Comparison of ENCODE assay signal across 8 cellular contexts in genomic region chr11:68338041-68338800, GRCh38. TPM values are rescaled to one million over a fixed set of nuclear protein-coding genes. Genes with fewer than 3 reads are reported as not detected.
A peak's percentile ranks its signal among the peaks of the same experiment; 100 is the strongest.
DNase-seq lines count a peak whose midpoint lies in the region; ATAC-seq and TF ChIP-seq lines count a peak whose summit lies in the region.
"Had no signal": no experiment of that assay in that cellular context is flagged by ENCODE, and none has a peak within 500 bp of the region (broad histone marks: within the 10 kb centered on the region; RNA-seq: fewer than 3 reads in every experiment).

No MANE protein-coding gene starts in this region.

- H3K9me2 ChIP-seq in GM23338 (ENCODE audit: insufficient read depth): no peaks in the 10 kb centered on the region

- H3K36me3 Mint-ChIP-seq in GM23338 (ENCODE audit: low read depth): 0 out of 3 replicates have a peak, but pooled peaks cover 3% of the 10 kb centered on the region
- H3K36me3 Mint-ChIP-seq in activated T-helper 17 cell treated with anti-CD3 and anti-CD28 coated beads, Interleukin-2, amount 50 U/mL, for 72 hours (ENCODE audit: low read depth): no peaks in the 10 kb centered on the region

- no peaks in the 10 kb centered on the region; the same call in none of the 2 replicates for H4K20me1 ChIP-seq in GM23338 (replicated peaks; ENCODE audit: insufficient read depth)

- H3K4me2 ChIP-seq in GM23338: no peak overlapping the region

- no peak for ATAC-seq in GM23338
- no peak for ATAC-seq in activated T-helper 17 cell treated with anti-CD3 and anti-CD28 coated beads, Interleukin-2, amount 50 U/mL, for 72 hours (replicated peaks)
- peak; percentile 67 to 73 for ATAC-seq in left cardiac atrium
- no peak for ATAC-seq in HG02610 (IDR thresholded peaks at IDR 0.05; ENCODE audit: unreplicated experiment)

- no peak for TF ChIP-seq CTCF in GM23338 (conservative IDR thresholded peaks at IDR 0.05; ENCODE audit: low read depth in 2 of 2)

- H3F3A ChIP-seq in GM23338 (replicated peaks; ENCODE audit: low read depth): peaks cover 8% of the 10 kb centered on the region

- no peak overlapping the region for H2AFZ ChIP-seq in GM23338

- intact Hi-C loops in left cardiac atrium (cut with DNase I): no loop called here

- peaks cover 22% of the 10 kb centered on the region; the same call in 1 of the 2 replicates for H3K4me1 ChIP-seq in GM23338 (ENCODE audit: insufficient read depth)

- peaks cover 79% of the 10 kb centered on the region for H3K79me2 ChIP-seq in GM23338 (replicated peaks; ENCODE audit: insufficient read depth)

- H3K27ac ChIP-seq in GM23338 (ENCODE audit: low read depth) (no peak overlapping the region; the same call in 1 of the 2 replicates), skin epidermis (peak overlapping the region in 11 of 21 experiments; percentile 9 to 69 (median 45))

- DNase-seq in GM23338 (ENCODE audit: low spot score): no peak
- peak; percentile 65 for DNase-seq in left cardiac atrium
- DNase-seq in NCI-H2107 treated with DMSO at 0.1 percent for 48 hours (lab: John Stamatoyannopoulos, UW; ENCODE audit: unreplicated experiment): no peak
- no peak for DNase-seq in NCI-H1048 (lab: John Stamatoyannopoulos, UW)

- no peaks in the 10 kb centered on the region for H3K36me3 ChIP-seq in GM23338 (ENCODE audit: insufficient read depth)

- no peaks in the 10 kb centered on the region for H3K27me3 ChIP-seq in GM23338 (ENCODE audit: insufficient read depth)

- no peak overlapping the region for H3K4me3 Mint-ChIP-seq in GM23338
- H3K4me3 Mint-ChIP-seq in activated T-helper 17 cell treated with anti-CD3 and anti-CD28 coated beads, Interleukin-2, amount 50 U/mL, for 72 hours: peak overlapping the region; percentile 50

- H3K27ac Mint-ChIP-seq in GM23338: peak overlapping the region; percentile 76
- peak overlapping the region; percentile 75 for H3K27ac Mint-ChIP-seq in activated T-helper 17 cell treated with anti-CD3 and anti-CD28 coated beads, Interleukin-2, amount 50 U/mL, for 72 hours

- no peaks in the 10 kb centered on the region for H3K9me3 Mint-ChIP-seq in GM23338
- no peaks in the 10 kb centered on the region for H3K9me3 Mint-ChIP-seq in activated T-helper 17 cell treated with anti-CD3 and anti-CD28 coated beads, Interleukin-2, amount 50 U/mL, for 72 hours

- H3K4me1 Mint-ChIP-seq in GM23338: peaks cover 45% of the 10 kb centered on the region
- peaks cover 36% of the 10 kb centered on the region for H3K4me1 Mint-ChIP-seq in activated T-helper 17 cell treated with anti-CD3 and anti-CD28 coated beads, Interleukin-2, amount 50 U/mL, for 72 hours

- H3K27me3 Mint-ChIP-seq in GM23338 (ENCODE audit: insufficient read depth, low read depth, poor library complexity): peaks cover 5% of the 10 kb centered on the region
- no peaks in the 10 kb centered on the region for H3K27me3 Mint-ChIP-seq in activated T-helper 17 cell treated with anti-CD3 and anti-CD28 coated beads, Interleukin-2, amount 50 U/mL, for 72 hours

- no peak overlapping the region for H3K4me3 ChIP-seq in GM23338
- no peak overlapping the region for H3K4me3 ChIP-seq in skin epidermis
- H3K4me3 ChIP-seq: mucosa of descending colon had no signal

TF ChIP-seq in GM23338, 12 proteins besides CTCF, POLR2A, EP300 and RAD21 (continues in another document):
- TF ChIP-seq REST (IDR thresholded peaks at IDR 0.05; ENCODE audit: unreplicated experiment) (no peak), ZNF114 (CRISPR knock-in tag; IDR thresholded peaks at IDR 0.05) (no peak), CREB1 (CRISPR knock-in tag; IDR thresholded peaks at IDR 0.05; ENCODE audit: low read depth) (no peak), EZH2 (IDR thresholded peaks at IDR 0.05; ENCODE audit: low read depth, unreplicated experiment) (no peak), JUNB (IDR thresholded peaks at IDR 0.05; ENCODE audit: unreplicated experiment) (no peak), ZNF462 (CRISPR knock-in tag; IDR thresholded peaks at IDR 0.05) (no peak), EZH2phosphoT487 (IDR thresholded peaks at IDR 0.05; ENCODE audit: unreplicated experiment) (no peak), ZNF331 (CRISPR knock-in tag; IDR thresholded peaks at IDR 0.05; ENCODE audit: low read depth) (no peak)

RNA-seq across cellular contexts. Expression of gene LRP5, which starts 25.8 kb away (rescaled TPM):
- total RNA-seq in GM23338 (2014; rRNA removed; shearing (Covaris generic)): 35.1 and 51.1 TPM in 2 replicates
- 26.9 and 38.3 TPM in 2 replicates for polyA plus RNA-seq in GM23338 (2016; fragmentation: Nextera tagmentation; extraction: Ambion mirVana)
- 1 to 10 TPM; 4.6 to 6.0 TPM for total RNA-seq in activated T-helper 17 cell treated with anti-CD3 and anti-CD28 coated beads, Interleukin-2, amount 50 U/mL, for 72 hours
- total RNA-seq in left cardiac atrium: 10 to 100 TPM; 53.4 to 60.3 TPM

Comparison
In these comparisons a context has a peak if more than half of its experiments do, and no peak if none do; other contexts are left out.
1. ATAC-seq: peak in left cardiac atrium (2 of 2); none in GM23338 (single experiment), activated T-helper 17 cell treated with anti-CD3 and anti-CD28 coated beads, Interleukin-2, amount 50 U/mL, for 72 hours (single experiment) and HG02610 (single experiment).